Comparison of ENCODE assay signal across 8 cellular contexts in genomic region chr17:57130708-57131461, GRCh38. TPM values are rescaled to one million over a fixed set of nuclear protein-coding genes. Genes with fewer than 3 reads are reported as not detected.
DNase-seq lines count a peak whose midpoint lies in the region; ATAC-seq, FAIRE-seq and TF ChIP-seq lines count a peak whose summit lies in the region.

No MANE protein-coding gene starts in this region.

- no peaks in the 10 kb centered on the region for H3K9me3 Mint-ChIP-seq in CD14-positive monocyte

- DNase-seq in CD14-positive monocyte (ENCODE audit: low spot score), result peak; percentile 71
- peak; percentile 70 for DNase-seq in HCT116 (ENCODE audit: low read depth, low spot score)
- peak; percentile 41 for DNase-seq in NCI-H226
- DNase-seq in activated CD4-positive, alpha-beta T cell treated with anti-CD3 and anti-CD28 coated beads for 24 hours (ENCODE audit: low read depth in 2 of 2), result peak; percentile 75 to 79
- DNase-seq in cerebellar cortex (ENCODE audit: low spot score), result peak; percentile 85
- peak; percentile 75 for DNase-seq in HepG2 (ENCODE audit: low spot score)
- peak; percentile 73 to 75 for DNase-seq in stimulated activated CD4-positive, alpha-beta T cell treated with anti-CD3 and anti-CD28 coated beads, Interleukin-4, amount 100 ng/mL, for 4 hours

- no peak overlapping the region for H3K27ac ChIP-seq in HCT116 (ENCODE audit: low read depth, low read length)
- H3K27ac ChIP-seq in HepG2 (ENCODE audit: extremely low read length, insufficient read depth, low read length), result no peak overlapping the region

- no peak for TF ChIP-seq POLR2A in HCT116 (IDR thresholded peaks at IDR 0.05; ENCODE audit: borderline replicate concordance, extremely low read depth, insufficient read depth, insufficient read length)
- TF ChIP-seq POLR2A in HepG2 (IDR thresholded peaks at IDR 0.05; ENCODE audit: insufficient read depth in 1 of 2, low read depth in 2 of 2, low read length in 2 of 2), result no peak

- BruUV-seq in HCT116 (replicated peaks; lab: Mats Ljungman, UMichigan), result no TSS peak
- BruUV-seq in HepG2 (replicated peaks; lab: Mats Ljungman, UMichigan), result no TSS peak

- POLR2A ChIA-PET in HCT116 (lab: Charles Lee) (interaction anchor here (0.6 to 1.0 kb wide), 2 partner anchors 617 to 653 kb away, joined by 3 read pairs; no protein-coding TSS in a partner anchor), HepG2 (lab: Yijun Ruan, JAX) (no interaction called here)

- peaks cover 2% of the 10 kb centered on the region in 2 donors for H3K36me3 Mint-ChIP-seq in CD14-positive monocyte

- no peak overlapping the region; a peak in 1 of 4 replicates for H3K4me3 ChIP-seq in HCT116 (replicated peaks in 1 of 2; ENCODE audit: low read depth in 1 of 2, low read length in 2 of 2)
- no peak overlapping the region for H3K4me3 ChIP-seq in HepG2 (replicated peaks in 1 of 3; ENCODE audit: insufficient read depth in 1 of 3, low read depth in 2 of 3, low read length in 3 of 3)

- peaks cover 3 to 11% (median 5%) of the 10 kb centered on the region in 3 donors for H3K27me3 Mint-ChIP-seq in CD14-positive monocyte (ENCODE audit: low read depth in 3 of 3)

- CTCF ChIA-PET in HCT116 (lab: Charles Lee), result interaction anchor here (0.6 to 3.8 kb wide), 14 partner anchors 24 to 982 kb away, joined by 3 to 24 read pairs (median 4); no protein-coding TSS in a partner anchor
- CTCF ChIA-PET in HepG2 (lab: Yijun Ruan, JAX; ENCODE audit: low intra/inter-chr PET ratio, low total read pairs), result interaction anchor here (0.7 to 1.6 kb wide), 5 partner anchors 541 to 703 kb away, joined by 3 to 15 read pairs (median 6); no protein-coding TSS in a partner anchor

- H3K4me1 ChIP-seq in HCT116 (ENCODE audit: control insufficient read depth in 1 of 2, insufficient read depth in 2 of 2, low read length in 2 of 2) (peaks cover 0 to 3% of the 10 kb centered on the region in 2 experiments; a peak in 1 of 4 replicates), HepG2 (ENCODE audit: insufficient read depth, low read length) (peaks cover 22% of the 10 kb centered on the region)

- ATAC-seq in HCT116 (peak; percentile 97), HepG2 (peak; percentile 77), HG03175 (IDR thresholded peaks at IDR 0.05; ENCODE audit: unreplicated experiment) (no peak)

- intact Hi-C loops in CD14-positive monocyte (cut with micrococcal nuclease) (loop anchor here (10.0 kb wide), 2 partner anchors 544 to 984 kb away; no protein-coding TSS in a partner anchor), HCT116 (cut with micrococcal nuclease) (loop anchor here (1.0 to 5.0 kb wide), 7 partner anchors 310 to 1041 kb away; no protein-coding TSS in a partner anchor), HepG2 (cut with micrococcal nuclease; ENCODE audit: unreplicated experiment) (loop anchor here (1.0 to 5.0 kb wide), 4 partner anchors 309 to 981 kb away; no protein-coding TSS in a partner anchor)

- H3K27me3 ChIP-seq in HCT116 (ENCODE audit: insufficient read depth, low read length) (no peaks in the 10 kb centered on the region), HepG2 (ENCODE audit: control insufficient read depth in 1 of 2, insufficient read depth in 2 of 2, low read length in 2 of 2) (no peaks in the 10 kb centered on the region)

- in situ Hi-C loops in HepG2 (cut with HindIII; ENCODE audit: extremely low pct_ligation_motif_present, low pct_unique_long_range_greater_than_20kb), result loop anchor here (10.0 kb wide), 1 partner anchor 474 kb away; no protein-coding TSS in a partner anchor

- H3K27ac Mint-ChIP-seq in CD14-positive monocyte, result peak overlapping the region in 1 of 7 donors; percentile 12

- H2AFZ ChIP-seq in HCT116 (ENCODE audit: low read depth, low read length, poor library complexity, severe bottlenecking) (no peak overlapping the region), HepG2 (ENCODE audit: low read length) (no peak overlapping the region)

- H3K4me2 ChIP-seq in HCT116 (ENCODE audit: low read length) (peak overlapping the region; percentile 46), HepG2 (ENCODE audit: low read depth, low read length) (peak overlapping the region; percentile 41; the same call in 1 of the 2 replicates)

- peak overlapping the region in 1 of 2 donors; percentile 26 for H3K4me3 Mint-ChIP-seq in CD14-positive monocyte

- TF ChIP-seq RAD21 in HCT116 (IDR thresholded peaks at IDR 0.05; ENCODE audit: low read depth) (peak; percentile 87), HepG2 (CRISPR knock-in tag; IDR thresholded peaks at IDR 0.05) (peak; percentile 61; the same call in 1 of the 2 replicates)

- peak; percentile 80 for TF ChIP-seq CTCF in CD14-positive monocyte (IDR thresholded peaks at IDR 0.05)
- TF ChIP-seq CTCF in HCT116 (IDR thresholded peaks at IDR 0.05 in 2 of 3, conservative IDR thresholded peaks at IDR 0.05 in 1 of 3; ENCODE audit: borderline replicate concordance in 1 of 3, insufficient read depth in 1 of 3, low read depth in 2 of 3, low read length in 2 of 3), result peak; percentile 65 to 86 (median 82)
- peak; percentile 84 for TF ChIP-seq CTCF in HepG2 (CRISPR knock-in tag; IDR thresholded peaks at IDR 0.05)

- FAIRE-seq in HepG2 (lab: Jason Lieb, UNC), result peak; percentile 76

- no peaks in the 10 kb centered on the region for H3K9me2 ChIP-seq in HCT116 (ENCODE audit: insufficient read depth)

- H3K4me1 Mint-ChIP-seq in CD14-positive monocyte, result peaks cover 6% of the 10 kb centered on the region

- TF ChIP-seq EP300 in HepG2 (IDR thresholded peaks at IDR 0.05; ENCODE audit: low read depth in 2 of 2, low read length in 2 of 2) (no peak), HepG2 (CRISPR knock-in tag; IDR thresholded peaks at IDR 0.05; ENCODE audit: borderline replicate concordance) (no peak)

- WGBS in HepG2 (ENCODE audit: low lambda C conversion rate), result 28% methylated on average over 16 of the region's 16 CpGs

- H3K36me3 ChIP-seq in HCT116 (ENCODE audit: control insufficient read depth in 1 of 2, insufficient read depth in 2 of 2, low read length in 2 of 2) (no peaks in the 10 kb centered on the region; a peak in 1 of 4 replicates), HepG2 (replicated peaks in 1 of 2; ENCODE audit: control insufficient read depth in 1 of 2, insufficient read depth in 2 of 2, low read length in 2 of 2) (peaks cover 2% of the 10 kb centered on the region in 2 experiments; a peak in 2 of 5 replicates)

- H3K9ac ChIP-seq in HCT116 (ENCODE audit: low read length) (no peak overlapping the region), HepG2 (ENCODE audit: insufficient read depth, low read depth, low read length) (no peak overlapping the region)

- H3K79me2 ChIP-seq in HCT116 (ENCODE audit: insufficient read depth, low read length) (no peaks in the 10 kb centered on the region), HepG2 (ENCODE audit: insufficient read depth, low read length) (no peaks in the 10 kb centered on the region)

- H4K20me1 ChIP-seq in HCT116 (ENCODE audit: insufficient read depth), result no peaks in the 10 kb centered on the region
- H4K20me1 ChIP-seq in HepG2 (ENCODE audit: insufficient read depth, low read length), result no peaks in the 10 kb centered on the region; the same call in 1 of the 2 replicates

- H3K9me3 ChIP-seq in HCT116 (ENCODE audit: control insufficient read depth in 1 of 2, insufficient read depth in 1 of 2, low read depth in 1 of 2, low read length in 2 of 2), result no peaks in the 10 kb centered on the region
- no peaks in the 10 kb centered on the region for H3K9me3 ChIP-seq in HepG2 (ENCODE audit: low read length)

- RAD21 ChIA-PET in HCT116 (lab: Charles Lee; ENCODE audit: low non-redundant PET in 1 of 2, low total read pairs in 2 of 2, uncharacterized antibody in 2 of 2, unreplicated experiment in 2 of 2), result interaction anchor here (0.6 to 0.8 kb wide), 3 partner anchors 112 to 617 kb away, joined by 3 to 7 read pairs (median 3); no protein-coding TSS in a partner anchor

TF ChIP-seq in HCT116, 20 proteins besides CTCF, POLR2A, EP300 and RAD21 (continues in another document):
- no peak for TF ChIP-seq POLR2AphosphoS5 (IDR thresholded peaks at IDR 0.05; ENCODE audit: low read depth, low read length)
- no peak for TF ChIP-seq EGR1 (IDR thresholded peaks at IDR 0.05; ENCODE audit: low read depth)
- no peak for TF ChIP-seq SRF (IDR thresholded peaks at IDR 0.05; ENCODE audit: low read depth)
- peak; percentile 11 for TF ChIP-seq YY1 (IDR thresholded peaks at IDR 0.05; ENCODE audit: extremely low read depth, insufficient replicate concordance, low read depth, low read length)

RNA-seq across cellular contexts. Expression of gene AKAP1, which starts 45.8 kb away (rescaled TPM):
- polyA plus RNA-seq in CD14-positive monocyte (1 to 10 TPM; 5.6 to 6.8 TPM), HepG2 (2011; rRNA removed) (131 and 136 TPM in 2 replicates)
- total RNA-seq in HCT116 (2021; ENCODE audit: unreplicated experiment) (51.6 TPM), HepG2 (2016; rRNA removed; fragmentation: Illumina TruSeq; extraction: Trizol) (46.4 and 101 TPM in 2 replicates)
- polyA plus RNA-seq in HCT116 (2012), result 70.8 and 76.9 TPM in 2 replicates
- 18.6 and 20.2 TPM in 2 replicates for total RNA-seq in HepG2 (2016; cell fraction: cytosol; rRNA removed; fragmentation: Illumina TruSeq; extraction: Trizol; ENCODE audit: low read depth)
- total RNA-seq in HepG2 (2016; cell fraction: insoluble cytoplasmic fraction; rRNA removed; fragmentation: Illumina TruSeq; extraction: Trizol), result 43.3 and 95.2 TPM in 2 replicates
- 44.9 and 47.5 TPM in 2 replicates for total RNA-seq in HepG2 (2016; cell fraction: membrane; rRNA removed; fragmentation: Illumina TruSeq; extraction: Trizol)
- total RNA-seq in HepG2 (2016; cell fraction: nucleus; rRNA removed; fragmentation: Illumina TruSeq; extraction: Trizol), result 119 and 142 TPM in 2 replicates
- polyA plus RNA-seq in HepG2 (2011; cell fraction: cytosol; rRNA removed), result 93.5 and 109 TPM in 2 replicates
- polyA plus RNA-seq in HepG2 (2011; cell fraction: nucleus; rRNA removed), result 234 and 300 TPM in 2 replicates
- polyA plus RNA-seq in HepG2 (2012), result 66.3 and 68.8 TPM in 2 replicates
- polyA plus RNA-seq in HepG2 (2016; cell fraction: cytosol; fragmentation: Illumina TruSeq; extraction: Trizol; ENCODE audit: low read depth), result 8.4 and 10.9 TPM in 2 replicates
- polyA plus RNA-seq in HepG2 (2016; cell fraction: insoluble cytoplasmic fraction; fragmentation: Illumina TruSeq; extraction: Trizol; ENCODE audit: low read depth), result 34.0 and 34.5 TPM in 2 replicates
- polyA plus RNA-seq in HepG2 (2016; cell fraction: membrane; fragmentation: Illumina TruSeq; extraction: Trizol; ENCODE audit: low read depth), result 17.7 and 18.8 TPM in 2 replicates
- 141 and 146 TPM in 2 replicates for polyA plus RNA-seq in HepG2 (2016; cell fraction: nucleus; fragmentation: Illumina TruSeq; extraction: Trizol; ENCODE audit: insufficient read depth, low read depth)
- polyA minus RNA-seq in HepG2 (2011; rRNA and poly(A)+ RNA removed; ENCODE audit: low replicate concordance), result 127 and 335 TPM in 2 replicates
- 101 and 127 TPM in 2 replicates for polyA minus RNA-seq in HepG2 (2011; cell fraction: cytosol; rRNA and poly(A)+ RNA removed)
- polyA minus RNA-seq in HepG2 (2011; cell fraction: nucleus; rRNA and poly(A)+ RNA removed), result 78.2 and 99.9 TPM in 2 replicates
